8 cellular contexts compared by ENCODE assay signal in the genomic region with DNA sequence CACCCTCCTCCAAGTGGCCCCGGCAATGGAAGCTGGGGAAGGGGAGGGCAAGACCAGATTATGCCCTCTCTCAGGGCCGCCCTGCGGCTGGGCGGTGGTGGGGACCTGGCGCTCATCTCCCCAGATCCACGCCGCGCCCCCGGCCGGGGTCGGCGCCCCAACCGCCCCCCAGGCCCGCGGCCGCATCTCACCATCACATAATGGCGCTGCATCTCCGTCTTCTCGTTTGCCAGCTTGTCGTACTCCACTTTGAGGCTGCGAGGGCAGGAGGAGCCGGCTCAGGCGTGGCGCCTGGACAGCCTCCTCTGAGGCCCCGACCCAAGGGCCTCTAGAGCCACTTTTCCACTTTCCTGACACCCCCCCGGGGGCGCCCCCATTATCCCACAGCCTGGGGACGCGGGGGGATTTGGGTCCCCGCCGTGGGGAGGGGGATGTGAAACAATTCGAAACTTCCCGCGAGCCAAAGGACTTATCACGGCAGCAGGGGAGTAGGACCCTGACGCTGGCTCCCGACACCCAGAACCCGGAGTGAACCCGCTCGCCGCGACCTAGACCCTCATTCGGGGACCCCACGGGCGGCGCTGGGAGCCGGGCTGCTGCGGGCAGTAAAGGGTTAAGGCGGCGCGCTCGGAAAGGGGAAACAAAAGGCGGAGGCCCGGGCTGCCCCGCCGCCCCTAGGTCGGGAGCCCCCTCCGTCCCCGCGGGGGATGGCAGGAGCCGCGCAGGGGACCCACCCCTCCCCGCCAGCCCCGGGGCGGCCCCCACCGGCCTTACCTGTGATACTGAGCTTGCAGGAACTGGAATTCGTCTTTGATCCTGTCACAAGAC. TPM values are rescaled to one million over a fixed set of nuclear protein-coding genes. Genes with fewer than 3 reads are reported as not detected.
A peak's percentile ranks its signal among the peaks of the same experiment; 100 is the strongest.
DNase-seq lines count a peak whose midpoint lies in the region; TF ChIP-seq lines count a peak whose summit lies in the region.

No MANE protein-coding gene starts in this region.

- H3K9me3 ChIP-seq in ectodermal cell (ENCODE audit: control insufficient read depth, low read length) (no peaks in the 10 kb centered on the region), mucosa of rectum (ENCODE audit: control insufficient read depth in 2 of 2, low read length in 2 of 2) (no peaks in the 10 kb centered on the region), testis (no peaks in the 10 kb centered on the region)

- H3K27me3 ChIP-seq in ectodermal cell (ENCODE audit: control insufficient read depth, insufficient read depth, low read length, poor library complexity, severe bottlenecking) (no peaks in the 10 kb centered on the region), mucosa of rectum (ENCODE audit: control insufficient read depth in 2 of 2, insufficient read depth in 2 of 2, low read length in 2 of 2) (no peaks in the 10 kb centered on the region), testis (no peaks in the 10 kb centered on the region)

- no peak overlapping the region for H3K27ac Mint-ChIP-seq in HFFc6

- no peak; the same call in 1 of the 2 replicates for TF ChIP-seq CTCF in HFFc6 (IDR thresholded peaks at IDR 0.05)
- TF ChIP-seq CTCF in testis (IDR thresholded peaks at IDR 0.05) = no peak

- H3K27ac ChIP-seq in ectodermal cell (ENCODE audit: insufficient read depth, low read depth, low read length, poor library complexity, severe bottlenecking) (no peak overlapping the region), mucosa of rectum (ENCODE audit: low read depth in 2 of 2, low read length in 2 of 2) (peak overlapping the region; percentile 94 to 95), testis (peak overlapping the region; percentile 86 to 99)

- H3K4me3 Mint-ChIP-seq in HFFc6 = peak overlapping the region; percentile 97

- TF ChIP-seq POLR2A in testis (IDR thresholded peaks at IDR 0.05) = no peak

- H3K4me1 ChIP-seq in ectodermal cell (ENCODE audit: control insufficient read depth, insufficient read depth, low read length) (peaks cover 48% of the 10 kb centered on the region), mucosa of rectum (ENCODE audit: control insufficient read depth in 2 of 2, insufficient read depth in 2 of 2, low read length in 2 of 2) (peaks cover 54 to 58% of the 10 kb centered on the region in 2 donors), testis (peaks cover 50% of the 10 kb centered on the region)

- H3K4me1 Mint-ChIP-seq in HFFc6 (ENCODE audit: low read depth) = peaks cover 34% of the 10 kb centered on the region

- H3K4me3 ChIP-seq in ectodermal cell (ENCODE audit: insufficient read depth, low read depth, low read length) (peak overlapping the region; percentile 90), mucosa of rectum (ENCODE audit: low read length in 2 of 2) (peak overlapping the region; percentile 87 to 92), testis (peak overlapping the region; percentile 89 to 90)

- intact Hi-C loops in testis (cut with DNase I; ENCODE audit: low total_unique reads) = no loop called here

- H3K36me3 ChIP-seq in ectodermal cell (ENCODE audit: control insufficient read depth, insufficient read depth, low read length) (peaks cover 14% of the 10 kb centered on the region), mucosa of rectum (ENCODE audit: control insufficient read depth in 2 of 2, insufficient read depth in 2 of 2, low read length in 2 of 2) (peaks cover 0 to 11% of the 10 kb centered on the region in 2 donors), testis (ENCODE audit: low read depth, missing control alignments) (no peaks in the 10 kb centered on the region)

- peak; percentile 38 for DNase-seq in AG08396 (ENCODE audit: low spot score)
- no peak for DNase-seq in HFFc6
- DNase-seq in activated CD4-positive, CD25-positive, alpha-beta regulatory T cell treated with anti-CD3 and anti-CD28 coated beads, Interleukin-2, amount 50 U/mL, for 16 hours (ENCODE audit: low read depth, low spot score) = peak; percentile 16
- DNase-seq in testis = peak; percentile 32
- DNase-seq in HPDE6-E6E7 (ENCODE audit: extremely low spot score) = no peak
- DNase-seq in inferior parietal cortex (ENCODE audit: extremely low spot score) = no peak

- no peaks in the 10 kb centered on the region for H3K9me3 Mint-ChIP-seq in HFFc6

- peaks cover 4% of the 10 kb centered on the region for H3K27me3 Mint-ChIP-seq in HFFc6 (ENCODE audit: insufficient read depth)

- peaks cover 17% of the 10 kb centered on the region; the same call in 1 of the 2 replicates for H3K36me3 Mint-ChIP-seq in HFFc6 (ENCODE audit: low read depth)

- WGBS in ectodermal cell, 2 experiments = 0 to 1% methylated on average over 66 to 67 of the region's 67 CpGs
- 2% methylated on average over 8 to 63 of the region's 67 CpGs for WGBS in testis, 2 donors

- H3K9ac ChIP-seq in mucosa of rectum (ENCODE audit: low read depth in 1 of 2, low read length in 2 of 2) = peak overlapping the region; percentile 52 to 88

RNA-seq across cellular contexts. Expression of gene TLE3, which starts 2.1 kb away (rescaled TPM):
- total RNA-seq in HFFc6 (2021; fragmentation: NEBNext Ultra II Directional; extraction: Animal tissue kit (Norgen Biotek cat#: 25700)) = 10 to 100 TPM in 4 of 6 experiments, 1 to 10 TPM in 2; 6.0 to 17.6 (median 13.8) TPM
- polyA plus RNA-seq in ectodermal cell (2013, experiment 1 of 4) = 100.0 TPM
- polyA plus RNA-seq in ectodermal cell (2013, experiment 2 of 4) = 112 TPM
- 80.2 TPM for polyA plus RNA-seq in ectodermal cell (2013, experiment 3 of 4)
- polyA plus RNA-seq in ectodermal cell (2013, experiment 4 of 4) = 77.9 TPM
- 100 to 1,000 TPM in 1 of 2 donors, 10 to 100 TPM in 1; 99.5 to 139 TPM for total RNA-seq in testis
- polyA plus RNA-seq in testis (ENCODE audit: insufficient read depth, low read depth, low replicate concordance) = 60.5 TPM

Comparison
In these comparisons a context has a peak if more than half of its experiments do, and no peak if none do; other contexts are left out.
1. DNase-seq: peak in AG08396 (single experiment), activated CD4-positive, CD25-positive, alpha-beta regulatory T cell treated with anti-CD3 and anti-CD28 coated beads, Interleukin-2, amount 50 U/mL, for 16 hours (single experiment) and testis (single experiment); none in HFFc6 (single experiment), HPDE6-E6E7 (single experiment) and inferior parietal cortex (single experiment).
2. RNA of gene TLE3, which starts 2.1 kb away (total RNA-seq): 99.5 to 139 TPM in testis; 6.0 to 17.6 TPM in HFFc6; every median in the first group is over 4 times any median in the second.
3. Peak in every context shown above with its lines, with median percentiles within 50 percentile points of each other: H3K4me3 ChIP-seq.